ENCODE assay signal across 12 cellular contexts in the genomic region with DNA sequence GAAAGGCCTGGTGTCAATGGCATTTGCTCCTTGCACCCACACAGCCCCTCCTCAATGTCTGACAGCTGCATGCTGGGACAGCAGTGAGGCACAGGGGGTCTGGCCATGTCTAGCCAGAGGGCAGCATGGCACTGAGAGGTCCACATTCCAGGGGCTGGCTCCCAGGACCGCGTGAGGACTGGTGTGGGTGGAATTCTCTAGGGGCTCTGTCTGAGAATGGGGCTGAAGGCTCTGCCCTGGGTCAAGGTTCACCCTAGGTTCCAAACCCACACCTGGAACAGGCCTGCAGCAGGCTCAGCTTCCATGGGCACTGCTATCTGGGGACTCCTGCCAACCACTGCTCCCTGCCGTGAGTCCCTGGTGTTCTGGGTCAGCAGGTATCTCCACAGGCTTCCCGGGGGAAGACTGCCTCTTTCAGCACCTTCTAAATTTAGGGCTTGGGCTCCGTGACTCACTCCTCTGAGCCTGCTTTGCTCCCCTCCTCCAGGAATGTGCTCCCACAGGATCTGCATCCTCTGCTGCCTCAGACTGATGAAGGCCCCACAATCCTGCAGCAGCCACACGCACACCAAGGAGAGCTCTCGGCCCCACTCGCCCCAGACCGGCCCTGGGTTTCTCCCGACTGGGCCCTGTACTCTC. TPM values are rescaled to one million over a fixed set of nuclear protein-coding genes. Genes with fewer than 3 reads are reported as not detected.
DNase-seq lines count a peak whose midpoint lies in the region; ATAC-seq, FAIRE-seq and TF ChIP-seq lines count a peak whose summit lies in the region.
"Had no signal": no experiment of that assay in that cellular context is flagged by ENCODE, and none has a peak within 500 bp of the region (broad histone marks: within the 10 kb centered on the region; RNA-seq: fewer than 3 reads in every experiment).

No MANE protein-coding gene starts in this region.

- no peak overlapping the region for H3K9ac ChIP-seq in keratinocyte (ENCODE audit: control insufficient read depth, extremely low read depth, insufficient read depth, low read length)

- H3K79me2 ChIP-seq in keratinocyte (ENCODE audit: control insufficient read depth, insufficient read depth, low read length), result no peaks in the 10 kb centered on the region

- H3K27me3 ChIP-seq in keratinocyte (ENCODE audit: control insufficient read depth, extremely low read depth, insufficient read depth, low read length) (no peaks in the 10 kb centered on the region), thoracic aorta (replicated peaks; ENCODE audit: insufficient read depth) (no peaks in the 10 kb centered on the region)
- H3K27me3 ChIP-seq: testis had no signal

- H3K27ac ChIP-seq in caudate nucleus (ENCODE audit: low read depth, low read length) (peak overlapping the region; percentile 78), keratinocyte (ENCODE audit: control insufficient read depth, insufficient read depth, low read length) (no peak overlapping the region), thoracic aorta (peak overlapping the region; percentile 74 to 83)
- H3K27ac ChIP-seq: testis had no signal

- H3K4me1 ChIP-seq in keratinocyte (ENCODE audit: control insufficient read depth, extremely low read depth, insufficient read depth, low read length) (peaks cover 23% of the 10 kb centered on the region), thoracic aorta (ENCODE audit: control insufficient read depth in 1 of 2, low read depth in 2 of 2) (peaks cover 20 to 41% of the 10 kb centered on the region in 2 donors)

- H3K36me3 ChIP-seq in keratinocyte (ENCODE audit: control insufficient read depth in 2 of 2, extremely low read depth in 1 of 2, insufficient read depth in 2 of 2, low read length in 2 of 2) (no peaks in the 10 kb centered on the region), thoracic aorta (no peaks in the 10 kb centered on the region)

- H2AFZ ChIP-seq in keratinocyte (ENCODE audit: control insufficient read depth, low read length), result no peak overlapping the region

- FAIRE-seq in keratinocyte (lab: Jason Lieb, UNC), result no peak

- peak overlapping the region; percentile 5 for H3K4me2 ChIP-seq in keratinocyte (ENCODE audit: control insufficient read depth, extremely low read depth, insufficient read depth, low read depth, low read length)

- dilution Hi-C loops in keratinocyte (cut with MboI; ENCODE audit: extremely low pct_ligation_motif_present, low sequenced_read_pairs), result no loop called here

- no peaks in the 10 kb centered on the region for H4K20me1 ChIP-seq in keratinocyte (ENCODE audit: control insufficient read depth, extremely low read depth, insufficient read depth, low read length)

- DNase-seq in HT-29 (ENCODE audit: low spot score) (peak; percentile 47), caudate nucleus (lab: John Stamatoyannopoulos, UW) (peak in 41 of 61 donors; percentile 29 to 93 (median 55)), keratinocyte (ENCODE audit: low read depth, low spot score) (no peak), thoracic aorta (ENCODE audit: low spot score) (no peak)
- DNase-seq: activated CD4-positive, alpha-beta T cell treated with anti-CD3 and anti-CD28 coated beads, Interleukin-2, amount 10 ng/mL, durations not matched to agents 7 days and 5 days; NCI-H2029 treated with DMSO at 0.1 percent for 48 hours; SHP77 treated with DMSO at 0.1 percent for 48 hours; testis had no signal

- no peak for TF ChIP-seq CTCF in keratinocyte (optimal IDR thresholded peaks at IDR 0.05 in 1 of 3, IDR thresholded peaks at IDR 0.05 in 1 of 3, conservative IDR thresholded peaks at IDR 0.05 in 1 of 3; ENCODE audit: extremely low read depth in 1 of 3, insufficient read depth in 2 of 3, low read length in 3 of 3)
- TF ChIP-seq CTCF in thoracic aorta (IDR thresholded peaks at IDR 0.05), result no peak

- no peaks in the 10 kb centered on the region for H3K9me3 ChIP-seq in keratinocyte (ENCODE audit: control insufficient read depth, low read depth, low read length)
- no peaks in the 10 kb centered on the region for H3K9me3 ChIP-seq in thoracic aorta
- H3K9me3 ChIP-seq: testis had no signal

- H3K4me3 ChIP-seq in keratinocyte (ENCODE audit: control insufficient read depth in 2 of 3, extremely low read depth in 1 of 3, insufficient read depth in 2 of 3, low read depth in 1 of 3, low read length in 3 of 3) (peak overlapping the region in 1 of 3 experiments; percentile 0), thoracic aorta (no peak overlapping the region)
- H3K4me3 ChIP-seq: testis had no signal

- ATAC-seq in thoracic aorta (ENCODE audit: insufficient number of reproducible peaks, low FRiP score, low read depth), result no peak
- ATAC-seq in GM19351 (IDR thresholded peaks at IDR 0.05; ENCODE audit: unreplicated experiment), result no peak
- no peak for ATAC-seq in GM18867 (IDR thresholded peaks at IDR 0.05; ENCODE audit: unreplicated experiment)
- ATAC-seq in HG03135 (IDR thresholded peaks at IDR 0.05; ENCODE audit: unreplicated experiment), result no peak
- no peak for ATAC-seq in HG03108 (IDR thresholded peaks at IDR 0.05; ENCODE audit: unreplicated experiment)

- H3K9me1 ChIP-seq in keratinocyte (ENCODE audit: control insufficient read depth, extremely low read depth, insufficient read depth, low read length), result no peaks in the 10 kb centered on the region

RNA-seq across cellular contexts. Expression of gene STARD10, which starts 4.2 kb away (rescaled TPM):
- total RNA-seq in HT-29 (2014; rRNA removed; shearing (Covaris generic)), result 1,082 and 1,283 TPM in 2 replicates
- 67.0 to 115 TPM (median 79.2 TPM) in 3 replicates for polyA plus RNA-seq in keratinocyte
- polyA plus RNA-seq in keratinocyte (2011; ENCODE audit: low read depth), result 37.5 TPM
- 85.7 and 109 TPM in 2 replicates for polyA plus RNA-seq in keratinocyte (2011; cell fraction: cytosol; rRNA removed)
- polyA plus RNA-seq in keratinocyte (2011; cell fraction: nucleus; rRNA removed), result 33.0 and 34.4 TPM in 2 replicates
- 60.4 and 67.0 TPM in 2 replicates for polyA plus RNA-seq in keratinocyte (2012; ENCODE audit: low replicate concordance)
- polyA minus RNA-seq in keratinocyte, result 60.1 to 123 TPM (median 113 TPM) in 3 replicates
- polyA minus RNA-seq in keratinocyte (2011; cell fraction: cytosol; rRNA and poly(A)+ RNA removed), result 104 TPM
- 18.1 and 21.2 TPM in 2 replicates for polyA minus RNA-seq in keratinocyte (2011; cell fraction: nucleus; rRNA and poly(A)+ RNA removed)
- total RNA-seq in thoracic aorta, result 10 to 100 TPM; 24.3 to 57.3 TPM

RNA-seq across cellular contexts. Expression of gene ATG16L2, which starts 24.6 kb away (rescaled TPM):
- total RNA-seq in HT-29 (2014; rRNA removed; shearing (Covaris generic)), result 10.4 and 11.4 TPM in 2 replicates
- 8.0 to 18.3 TPM (median 9.9 TPM) in 3 replicates for polyA plus RNA-seq in keratinocyte
- 15.6 TPM for polyA plus RNA-seq in keratinocyte (2011; ENCODE audit: low read depth)
- polyA plus RNA-seq in keratinocyte (2011; cell fraction: cytosol; rRNA removed), result 1.3 and 2.6 TPM in 2 replicates
- polyA plus RNA-seq in keratinocyte (2011; cell fraction: nucleus; rRNA removed), result 62.1 and 74.2 TPM in 2 replicates
- 5.4 and 39.3 TPM in 2 replicates for polyA plus RNA-seq in keratinocyte (2012; ENCODE audit: low replicate concordance)
- 7.0 to 9.6 TPM (median 7.1 TPM) in 3 replicates for polyA minus RNA-seq in keratinocyte
- 3.1 TPM for polyA minus RNA-seq in keratinocyte (2011; cell fraction: cytosol; rRNA and poly(A)+ RNA removed)
- 9.6 and 17.8 TPM in 2 replicates for polyA minus RNA-seq in keratinocyte (2011; cell fraction: nucleus; rRNA and poly(A)+ RNA removed)
- 10 to 100 TPM; 36.0 to 65.5 TPM for total RNA-seq in thoracic aorta

RNA-seq across cellular contexts. Expression of gene ARAP1, which starts 37.4 kb away (rescaled TPM):
- total RNA-seq in HT-29 (2014; rRNA removed; shearing (Covaris generic)), result 109 and 161 TPM in 2 replicates
- 32.8 to 41.4 TPM (median 36.1 TPM) in 3 replicates for polyA plus RNA-seq in keratinocyte
- 66.3 TPM for polyA plus RNA-seq in keratinocyte (2011; ENCODE audit: low read depth)
- 15.4 and 32.8 TPM in 2 replicates for polyA plus RNA-seq in keratinocyte (2011; cell fraction: cytosol; rRNA removed)
- 67.7 and 82.5 TPM in 2 replicates for polyA plus RNA-seq in keratinocyte (2011; cell fraction: nucleus; rRNA removed)
- polyA plus RNA-seq in keratinocyte (2012; ENCODE audit: low replicate concordance), result 37.8 and 43.0 TPM in 2 replicates
- polyA minus RNA-seq in keratinocyte, result 55.8 to 89.2 TPM (median 62.3 TPM) in 3 replicates
- polyA minus RNA-seq in keratinocyte (2011; cell fraction: cytosol; rRNA and poly(A)+ RNA removed), result 79.2 TPM
- 59.9 and 66.4 TPM in 2 replicates for polyA minus RNA-seq in keratinocyte (2011; cell fraction: nucleus; rRNA and poly(A)+ RNA removed)
- 100 to 1,000 TPM in 1 of 2 donors, 10 to 100 TPM in 1; 76.5 to 103 TPM for total RNA-seq in thoracic aorta

Comparison
In these comparisons a context has a peak if more than half of its experiments do, and no peak if none do; other contexts are left out.
1. DNase-seq: peak in HT-29 (single experiment) and caudate nucleus (41 of 61); none in keratinocyte (single experiment) and thoracic aorta (single experiment).
2. RNA of gene STARD10, which starts 4.2 kb away (total RNA-seq): 1,082 to 1,283 TPM in HT-29; 24.3 to 57.3 TPM in thoracic aorta; every median in the first group is over 10 times any median in the second.